Comparison of ENCODE assay signal across 8 cellular contexts in the genomic region with DNA sequence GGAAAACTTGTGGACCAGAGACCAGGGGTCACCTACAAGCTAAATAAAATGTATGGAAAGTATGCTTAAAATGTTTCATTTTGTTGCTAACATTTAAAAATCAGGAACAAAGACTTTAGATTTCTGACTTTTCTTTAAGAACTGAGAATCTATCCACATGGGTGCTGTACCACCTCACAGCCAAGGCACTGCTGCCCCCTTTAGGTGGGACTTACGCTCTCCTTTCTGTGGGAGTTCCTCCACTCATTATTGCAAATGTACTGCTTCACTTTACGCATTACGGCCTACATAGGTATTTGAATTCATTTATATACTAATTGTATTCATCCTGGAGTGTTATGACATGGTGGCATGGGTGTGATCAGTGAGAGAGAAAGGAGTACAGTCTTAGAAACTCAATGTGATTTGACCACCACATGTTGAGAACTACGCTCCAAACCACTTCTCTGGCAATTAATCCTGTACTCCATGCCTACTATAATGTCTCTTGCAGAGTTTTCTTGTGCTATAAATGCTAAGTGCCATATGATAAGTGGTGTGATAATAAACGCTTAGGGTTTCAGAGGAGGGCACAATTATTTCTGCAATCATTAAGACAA. TPM values are rescaled to one million over a fixed set of nuclear protein-coding genes. Genes with fewer than 3 reads are reported as not detected.
DNase-seq lines count a peak whose midpoint lies in the region; ATAC-seq lines count a peak whose summit lies in the region.

No MANE protein-coding gene starts in this region.

- DNase-seq in NOMO-1 treated with DMSO at 0.1 percent for 48 hours (lab: John Stamatoyannopoulos, UW; ENCODE audit: unreplicated experiment) (peak; percentile 42), NOMO-1 treated with dmso at 0.1 percent for 144 hours (lab: John Stamatoyannopoulos, UW; ENCODE audit: unreplicated experiment) (no peak), OCI-M1 (lab: John Stamatoyannopoulos, UW) (peak; percentile 75), iPS-NIHi7 (ENCODE audit: extremely low spot score) (peak; percentile 50)
- DNase-seq in activated naive CD4-positive, alpha-beta T cell treated with anti-CD3 and anti-CD28 coated beads for 36 hours = peak; percentile 65
- DNase-seq in stimulated activated CD4-positive, alpha-beta T cell treated with anti-CD3 and anti-CD28 coated beads, Interleukin-4, amount 100 ng/mL, for 48 hours (ENCODE audit: low read depth in 2 of 2) = peak; percentile 20 to 27
- no peak for DNase-seq in central memory CD4-positive, alpha-beta T cell

- intact Hi-C loops in activated naive CD4-positive, alpha-beta T cell treated with anti-CD3 and anti-CD28 coated beads for 36 hours (cut with micrococcal nuclease) = loop anchor here (2.0 kb wide), 2 partner anchors 47 to 1705 kb away; no protein-coding TSS in a partner anchor

- no peaks in the 10 kb centered on the region for H3K36me3 Mint-ChIP-seq in activated naive CD4-positive, alpha-beta T cell treated with anti-CD3 and anti-CD28 coated beads for 36 hours (ENCODE audit: low read depth)

- H3K4me3 Mint-ChIP-seq in activated naive CD4-positive, alpha-beta T cell treated with anti-CD3 and anti-CD28 coated beads for 36 hours = no peak overlapping the region

- H3K27ac Mint-ChIP-seq in activated naive CD4-positive, alpha-beta T cell treated with anti-CD3 and anti-CD28 coated beads for 36 hours = no peak overlapping the region

- no peaks in the 10 kb centered on the region for H3K4me1 Mint-ChIP-seq in activated naive CD4-positive, alpha-beta T cell treated with anti-CD3 and anti-CD28 coated beads for 36 hours (ENCODE audit: low read depth)

- CTCF ChIA-PET in activated naive CD4-positive, alpha-beta T cell treated with anti-CD3 and anti-CD28 coated beads for 36 hours (lab: Charles Lee) = interaction anchor here (0.9 kb wide), 1 partner anchor 96 kb away, joined by 3 read pairs; no protein-coding TSS in a partner anchor

- peaks cover 5% of the 10 kb centered on the region for H3K27me3 Mint-ChIP-seq in activated naive CD4-positive, alpha-beta T cell treated with anti-CD3 and anti-CD28 coated beads for 36 hours (ENCODE audit: low read depth)

- no peaks in the 10 kb centered on the region for H3K9me3 Mint-ChIP-seq in activated naive CD4-positive, alpha-beta T cell treated with anti-CD3 and anti-CD28 coated beads for 36 hours

- peak; percentile 54 for ATAC-seq in HG02763 (IDR thresholded peaks at IDR 0.05; ENCODE audit: unreplicated experiment)

RNA-seq across cellular contexts. Expression of a gene that starts 24.7 kb away (rescaled TPM):
- total RNA-seq in activated naive CD4-positive, alpha-beta T cell treated with anti-CD3 and anti-CD28 coated beads for 36 hours = 10 to 100 TPM; 41.9 to 45.3 TPM

RNA-seq across cellular contexts. Expression of a gene that starts 40.4 kb away (rescaled TPM):
- total RNA-seq in activated naive CD4-positive, alpha-beta T cell treated with anti-CD3 and anti-CD28 coated beads for 36 hours = 1 to 10 TPM; 2.4 to 2.8 TPM

RNA-seq across cellular contexts. Expression of a gene that starts 40.4 kb away (rescaled TPM):
- total RNA-seq in activated naive CD4-positive, alpha-beta T cell treated with anti-CD3 and anti-CD28 coated beads for 36 hours = 10 to 100 TPM; 10.1 to 13.6 TPM

Comparison
In these comparisons a context has a peak if more than half of its experiments do, and no peak if none do; other contexts are left out.
1. DNase-seq: peak in NOMO-1 treated with DMSO at 0.1 percent for 48 hours (single experiment), OCI-M1 (single experiment), activated naive CD4-positive, alpha-beta T cell treated with anti-CD3 and anti-CD28 coated beads for 36 hours (single experiment), iPS-NIHi7 (single experiment) and stimulated activated CD4-positive, alpha-beta T cell treated with anti-CD3 and anti-CD28 coated beads, Interleukin-4, amount 100 ng/mL, for 48 hours (2 of 2); none in NOMO-1 treated with dmso at 0.1 percent for 144 hours (single experiment) and central memory CD4-positive, alpha-beta T cell (single experiment).